ENCODE assay signal across 1 cellular context in genomic region chr20:52008874-52009273, GRCh38.
TF ChIP-seq lines count a peak whose summit lies in the region.

No MANE protein-coding gene starts in this region.

TF ChIP-seq in WTC11, 78 proteins besides CTCF, POLR2A, EP300 and RAD21 (continued from another document):
- no peak for TF ChIP-seq ZNF532 (CRISPR knock-in tag; IDR thresholded peaks at IDR 0.05; ENCODE audit: borderline replicate concordance)
- TF ChIP-seq AR (CRISPR knock-in tag; IDR thresholded peaks at IDR 0.05) = no peak
- no peak for TF ChIP-seq HMGXB4 (CRISPR knock-in tag; IDR thresholded peaks at IDR 0.05)
- no peak for TF ChIP-seq CREM (CRISPR knock-in tag; IDR thresholded peaks at IDR 0.05)
